In the genomic region with DNA sequence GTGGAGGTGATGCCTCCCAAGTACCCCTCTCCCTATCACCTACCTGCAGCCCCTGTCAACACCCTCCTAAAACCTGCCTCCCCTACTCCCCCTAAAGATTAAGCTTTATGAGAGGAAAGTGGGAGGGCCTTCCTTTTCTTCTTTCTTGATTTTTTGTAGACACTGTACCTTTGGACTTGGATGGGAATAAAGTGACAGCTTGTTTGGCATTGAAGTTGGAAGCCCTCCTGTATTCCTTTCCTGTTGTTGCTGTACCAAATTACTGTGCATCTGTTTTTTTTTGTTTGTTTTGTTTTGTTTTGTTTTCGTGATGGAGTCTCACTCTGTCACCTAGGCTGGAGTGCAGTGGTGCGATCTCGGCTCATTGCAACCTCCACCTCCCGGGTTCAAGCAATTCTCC, we compare ENCODE assay signal across 24 cellular contexts.
"Had no signal": no experiment of that assay in that cellular context is flagged by ENCODE, and none has a peak within 500 bp of the region (broad histone marks: within the 10 kb centered on the region; RNA-seq: fewer than 3 reads in every experiment).

No MANE protein-coding gene starts in this region.

- H3K4me3 Mint-ChIP-seq: activated CD4-positive, alpha-beta T cell treated with anti-CD3 and anti-CD28 coated beads, Interleukin-2, amount 10 ng/mL, durations not matched to agents 7 days and 5 days; activated CD8-positive, alpha-beta T cell treated with anti-CD3 and anti-CD28 coated beads, Interleukin-2, amount 10 ng/mL, durations not matched to agents 7 days and 5 days; activated naive CD8-positive, alpha-beta T cell treated with anti-CD3 and anti-CD28 coated beads for 36 hours; activated T-cell treated with anti-CD3 and anti-CD28 coated beads, Interleukin-2, amount 50 U/mL, for 24 hours had no signal

- H3K27ac Mint-ChIP-seq: activated CD4-positive, alpha-beta T cell treated with anti-CD3 and anti-CD28 coated beads, Interleukin-2, amount 10 ng/mL, durations not matched to agents 7 days and 5 days; activated CD8-positive, alpha-beta T cell treated with anti-CD3 and anti-CD28 coated beads, Interleukin-2, amount 10 ng/mL, durations not matched to agents 7 days and 5 days; activated naive CD8-positive, alpha-beta T cell treated with anti-CD3 and anti-CD28 coated beads for 36 hours; activated T-cell treated with anti-CD3 and anti-CD28 coated beads, Interleukin-2, amount 50 U/mL, for 24 hours had no signal

- H3K27me3 Mint-ChIP-seq: activated naive CD8-positive, alpha-beta T cell treated with anti-CD3 and anti-CD28 coated beads for 36 hours; activated T-cell treated with anti-CD3 and anti-CD28 coated beads, Interleukin-2, amount 50 U/mL, for 24 hours had no signal

- H3K36me3 Mint-ChIP-seq: activated naive CD8-positive, alpha-beta T cell treated with anti-CD3 and anti-CD28 coated beads for 36 hours had no signal

- H3K4me1 ChIP-seq: SJCRH30 had no signal

- H3K4me3 ChIP-seq: cardiac muscle cell, SJCRH30, SK-N-MC had no signal

- H3K4me1 Mint-ChIP-seq: activated CD4-positive, alpha-beta T cell treated with anti-CD3 and anti-CD28 coated beads, Interleukin-2, amount 10 ng/mL, durations not matched to agents 7 days and 5 days; activated naive CD8-positive, alpha-beta T cell treated with anti-CD3 and anti-CD28 coated beads for 36 hours had no signal

- H3K9me3 Mint-ChIP-seq: activated CD4-positive, alpha-beta T cell treated with anti-CD3 and anti-CD28 coated beads, Interleukin-2, amount 10 ng/mL, durations not matched to agents 7 days and 5 days; activated naive CD8-positive, alpha-beta T cell treated with anti-CD3 and anti-CD28 coated beads for 36 hours; activated T-cell treated with anti-CD3 and anti-CD28 coated beads, Interleukin-2, amount 50 U/mL, for 24 hours had no signal

- H3K27ac ChIP-seq: cardiac muscle cell, KMS-11, SJCRH30, SK-N-MC, WERI-Rb-1 had no signal

- ATAC-seq: activated CD8-positive, alpha-beta T cell treated with anti-CD3 and anti-CD28 coated beads, Interleukin-2, amount 10 ng/mL, durations not matched to agents 7 days and 5 days; Panc1 had no signal

- H3K36me3 ChIP-seq: cardiac muscle cell, SJCRH30 had no signal

- H3K9me3 ChIP-seq: SJCRH30 had no signal

- DNase-seq: activated CD4-positive, alpha-beta T cell treated with anti-CD3 and anti-CD28 coated beads, Interleukin-2, amount 10 ng/mL, durations not matched to agents 7 days and 5 days; activated CD4-positive, alpha-beta T cell treated with anti-CD3 and anti-CD28 coated beads, Interleukin-2, amount 50 U/mL, for 48 hours; activated CD8-positive, alpha-beta T cell treated with anti-CD3 and anti-CD28 coated beads, Interleukin-2, amount 10 ng/mL, durations not matched to agents 7 days and 5 days; activated effector memory CD4-positive, alpha-beta T cell treated with Interleukin-2 at 50 U/mL for 16 hours; activated naive CD4-positive, alpha-beta T cell treated with anti-CD3 and anti-CD28 coated beads, Interleukin-2, amount 50 U/mL, for 16 hours; activated naive CD8-positive, alpha-beta T cell treated with anti-CD3 and anti-CD28 coated beads for 36 hours; activated T-cell treated with anti-CD3 and anti-CD28 coated beads, Interleukin-2, amount 50 U/mL, for 24 hours; amniotic stem cell; MM.1S; NCI-H1092 treated with DMSO at 0.1 percent for 48 hours; NCI-H1417; NCI-H146; NCI-H1930; NCI-H2107; NCI-H226; NCI-H524 treated with DMSO at 0.1 percent for 48 hours; SHP77; SJCRH30; T1000; WERI-Rb-1 had no signal

- H3K27me3 ChIP-seq: cardiac muscle cell had no signal
